ENCODE assay signal across 26 cellular contexts in the genomic region with DNA sequence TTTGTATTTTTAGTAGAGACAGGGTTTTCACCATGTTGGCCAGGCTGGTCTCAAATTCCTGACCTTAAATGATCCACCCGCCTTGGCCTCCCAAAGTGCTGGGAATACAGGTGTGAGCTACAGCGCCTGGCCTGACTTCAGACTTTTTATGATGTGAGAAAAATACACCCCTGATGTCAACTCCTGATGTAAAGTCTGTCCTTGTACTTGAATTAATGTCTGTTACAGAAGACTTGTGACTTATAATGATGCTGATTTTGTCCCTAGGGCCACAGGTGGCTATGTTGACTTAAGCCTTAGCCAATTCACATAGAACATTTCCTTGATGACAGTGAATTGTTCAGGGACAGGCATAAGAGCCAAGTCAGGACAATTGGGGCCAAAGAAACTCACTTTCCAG. TPM values are rescaled to one million over a fixed set of nuclear protein-coding genes. Genes with fewer than 3 reads are reported as not detected.
DNase-seq lines count a peak whose midpoint lies in the region; ATAC-seq, FAIRE-seq and TF ChIP-seq lines count a peak whose summit lies in the region.
"Had no signal": no experiment of that assay in that cellular context is flagged by ENCODE, and none has a peak within 500 bp of the region (broad histone marks: within the 10 kb centered on the region; RNA-seq: fewer than 3 reads in every experiment).

No MANE protein-coding gene starts in this region.

- H3K4me3 ChIP-seq in GM23338 (no peak overlapping the region), body of pancreas (no peak overlapping the region), small intestine (ENCODE audit: low read depth in 1 of 2, low read length in 2 of 2) (no peak overlapping the region)
- H3K4me3 ChIP-seq: GM23248, HAP-1, K562, SJCRH30 had no signal

- no peaks in the 10 kb centered on the region for H3K4me1 ChIP-seq in GM23338 (ENCODE audit: insufficient read depth)
- peaks cover 17% of the 10 kb centered on the region for H3K4me1 ChIP-seq in body of pancreas
- H3K4me1 ChIP-seq in small intestine (ENCODE audit: control insufficient read depth in 2 of 2, insufficient read depth in 1 of 2, low read depth in 1 of 2, low read length in 1 of 2) = no peaks in the 10 kb centered on the region
- H3K4me1 ChIP-seq: SJCRH30 had no signal

- H3K9me3 ChIP-seq in body of pancreas (no peaks in the 10 kb centered on the region), small intestine (ENCODE audit: control insufficient read depth, low read depth) (no peaks in the 10 kb centered on the region)
- H3K9me3 ChIP-seq: SJCRH30 had no signal

- H3K79me2 ChIP-seq in GM23338 (replicated peaks; ENCODE audit: insufficient read depth) = no peaks in the 10 kb centered on the region

- peak overlapping the region; percentile 43; the same call in 1 of the 2 replicates for H2AFZ ChIP-seq in GM23338
- H2AFZ ChIP-seq: GM23248 had no signal

- no peaks in the 10 kb centered on the region for H4K20me1 ChIP-seq in GM23338 (replicated peaks; ENCODE audit: insufficient read depth)

- DNase-seq in NCI-H2107 treated with DMSO at 0.1 percent for 48 hours (lab: John Stamatoyannopoulos, UW; ENCODE audit: unreplicated experiment) (peak; percentile 9), NCI-H2107 (lab: John Stamatoyannopoulos, UW) (no peak), GM23338 (ENCODE audit: low spot score) (no peak), NCI-H345 (lab: John Stamatoyannopoulos, UW) (peak; percentile 30), body of pancreas (peak; percentile 52 to 88 (median 57)), anterior cingulate cortex (lab: John Stamatoyannopoulos, UW) (no peak), small intestine (no peak)
- DNase-seq in natural killer cell treated with Interleukin-12 subunit alpha and Interleukin-12 subunit beta and Interleukin-15 and Interleukin-18, amount 100 ng/mL, for 72 hours (ENCODE audit: low spot score) = no peak
- DNase-seq: AML-193; C1 segment of cervical spinal cord; CD8-positive, alpha-beta T cell; GM23248; MM.1S; NCI-H1092; NCI-H1694; NCI-H2081 treated with DMSO at 0.1 percent for 48 hours; NCI-H446; NCI-H82; OCI-M1; SJCRH30; T-cell had no signal

- H3K36me3 ChIP-seq in GM23338 (ENCODE audit: insufficient read depth) (no peaks in the 10 kb centered on the region), body of pancreas (replicated peaks in 1 of 2; ENCODE audit: insufficient read depth in 1 of 2, low read depth in 2 of 2) (no peaks in the 10 kb centered on the region), small intestine (ENCODE audit: control insufficient read depth in 2 of 2, insufficient read depth in 2 of 2, low read length in 2 of 2) (no peaks in the 10 kb centered on the region)
- H3K36me3 ChIP-seq: HAP-1, SJCRH30 had no signal

- no peak overlapping the region for H3K27ac ChIP-seq in GM23338 (ENCODE audit: low read depth)
- H3K27ac ChIP-seq in body of pancreas = peak overlapping the region; percentile 47 to 92 (median 68)
- H3K27ac ChIP-seq in small intestine (ENCODE audit: low read depth in 1 of 2, low read length in 1 of 2) = no peak overlapping the region
- H3K27ac ChIP-seq: GM23248, HL-60, SJCRH30 had no signal

- H3K9me3 Mint-ChIP-seq in GM23338 = peaks cover 8% of the 10 kb centered on the region
- no peaks in the 10 kb centered on the region for H3K9me3 Mint-ChIP-seq in natural killer cell treated with Interleukin-12 subunit alpha and Interleukin-12 subunit beta and Interleukin-15 and Interleukin-18, amount 100 ng/mL, for 72 hours
- H3K9me3 Mint-ChIP-seq: CD8-positive, alpha-beta T cell had no signal

- 0 out of 2 replicates have a peak, but pooled peaks cover 2% of the 10 kb centered on the region for H3K9me2 ChIP-seq in GM23338 (ENCODE audit: insufficient read depth)

- no peak for ATAC-seq in GM23338
- ATAC-seq in body of pancreas = peak; percentile 94
- ATAC-seq in natural killer cell treated with Interleukin-12 subunit alpha and Interleukin-12 subunit beta and Interleukin-15 and Interleukin-18, amount 100 ng/mL, for 72 hours = no peak
- ATAC-seq: CD8-positive, alpha-beta T cell; HepG2; K562; T-cell had no signal

- no peaks in the 10 kb centered on the region; the same call in 2 of the 3 replicates for H3K4me1 Mint-ChIP-seq in GM23338
- no peaks in the 10 kb centered on the region for H3K4me1 Mint-ChIP-seq in natural killer cell treated with Interleukin-12 subunit alpha and Interleukin-12 subunit beta and Interleukin-15 and Interleukin-18, amount 100 ng/mL, for 72 hours (ENCODE audit: low read depth in 2 of 2)

- H3K27me3 Mint-ChIP-seq in GM23338 (ENCODE audit: insufficient read depth, low read depth, poor library complexity) = peaks cover 7% of the 10 kb centered on the region
- H3K27me3 Mint-ChIP-seq in natural killer cell treated with Interleukin-12 subunit alpha and Interleukin-12 subunit beta and Interleukin-15 and Interleukin-18, amount 100 ng/mL, for 72 hours = peaks cover 3 to 9% of the 10 kb centered on the region in 2 donors
- H3K27me3 Mint-ChIP-seq: T-cell had no signal

- TF ChIP-seq POLR2A in body of pancreas (IDR thresholded peaks at IDR 0.05) = peak in 1 of 3 donors; percentile 37

- no peak overlapping the region for H3K4me2 ChIP-seq in GM23338

- WGBS in body of pancreas, 2 donors = 33 to 38% methylated on average over 2 of the region's 2 CpGs
- 54 to 94% (median 91%) methylated on average over 2 of the region's 2 CpGs for WGBS in small intestine, 3 donors

- no peak for TF ChIP-seq CTCF in GM23338 (conservative IDR thresholded peaks at IDR 0.05; ENCODE audit: low read depth in 2 of 2)
- TF ChIP-seq CTCF in body of pancreas (IDR thresholded peaks at IDR 0.05) = no peak

- no peaks in the 10 kb centered on the region for H3K27me3 ChIP-seq in GM23338 (ENCODE audit: insufficient read depth)
- H3K27me3 ChIP-seq in body of pancreas = no peaks in the 10 kb centered on the region
- H3K27me3 ChIP-seq in small intestine (ENCODE audit: control insufficient read depth in 2 of 2, insufficient read depth in 2 of 2, low read length in 2 of 2) = peaks cover 0 to 2% of the 10 kb centered on the region in 2 donors
- H3K27me3 ChIP-seq: SJCRH30 had no signal

- intact Hi-C loops in body of pancreas (cut with DNase I) = no loop called here

- no peaks in the 10 kb centered on the region for H3F3A ChIP-seq in GM23338 (replicated peaks; ENCODE audit: low read depth)

- no peak for FAIRE-seq in small intestine (lab: Jason Lieb, UNC)
- FAIRE-seq: HepG2, K562, RCC 7860 had no signal

- H3K4me3 Mint-ChIP-seq in GM23338 = no peak overlapping the region
- H3K4me3 Mint-ChIP-seq in natural killer cell treated with Interleukin-12 subunit alpha and Interleukin-12 subunit beta and Interleukin-15 and Interleukin-18, amount 100 ng/mL, for 72 hours = no peak overlapping the region
- H3K4me3 Mint-ChIP-seq: CD8-positive, alpha-beta T cell; T-cell had no signal

- peaks cover 6% of the 10 kb centered on the region; the same call in 2 of the 3 replicates for H3K36me3 Mint-ChIP-seq in GM23338 (ENCODE audit: low read depth)
- H3K36me3 Mint-ChIP-seq in natural killer cell treated with Interleukin-12 subunit alpha and Interleukin-12 subunit beta and Interleukin-15 and Interleukin-18, amount 100 ng/mL, for 72 hours = no peaks in the 10 kb centered on the region
- H3K36me3 Mint-ChIP-seq: CD8-positive, alpha-beta T cell; T-cell had no signal

- no peak overlapping the region for H3K27ac Mint-ChIP-seq in GM23338
- H3K27ac Mint-ChIP-seq in natural killer cell treated with Interleukin-12 subunit alpha and Interleukin-12 subunit beta and Interleukin-15 and Interleukin-18, amount 100 ng/mL, for 72 hours = no peak overlapping the region
- H3K27ac Mint-ChIP-seq: CD8-positive, alpha-beta T cell; T-cell had no signal

TF ChIP-seq in GM23338, 12 proteins besides CTCF, POLR2A, EP300 and RAD21:
- TF ChIP-seq CREB1 (CRISPR knock-in tag; IDR thresholded peaks at IDR 0.05; ENCODE audit: low read depth) (no peak), EZH2phosphoT487 (IDR thresholded peaks at IDR 0.05; ENCODE audit: unreplicated experiment) (no peak)
TF ChIP-seq in GM23338: peak in this region for 0.

RNA-seq across cellular contexts. Expression of gene MELK, which starts 42.5 kb away (rescaled TPM):
- 55.7 and 67.8 TPM in 2 replicates for total RNA-seq in GM23338 (2014; rRNA removed; shearing (Covaris generic))
- polyA plus RNA-seq in GM23338 (2016; fragmentation: Nextera tagmentation; extraction: Ambion mirVana) (32.3 and 37.2 TPM in 2 replicates), small intestine (10 to 100 TPM in 1 of 3 donors, 1 to 10 TPM in 1, under 1 TPM in 1; 0.81 to 13.8 (median 3.4) TPM)
- not detected for total RNA-seq in body of pancreas
- 10 to 100 TPM; 25.3 to 53.6 TPM for total RNA-seq in natural killer cell treated with Interleukin-12 subunit alpha and Interleukin-12 subunit beta and Interleukin-15 and Interleukin-18, amount 100 ng/mL, for 72 hours

Comparison
In these comparisons a context has a peak if more than half of its experiments do, and no peak if none do; other contexts are left out.
1. DNase-seq: peak in NCI-H2107 treated with DMSO at 0.1 percent for 48 hours (single experiment), NCI-H345 (single experiment) and body of pancreas (4 of 4); none in NCI-H2107 (single experiment), GM23338 (single experiment), anterior cingulate cortex (0 of 58), small intestine (single experiment) and natural killer cell treated with Interleukin-12 subunit alpha and Interleukin-12 subunit beta and Interleukin-15 and Interleukin-18, amount 100 ng/mL, for 72 hours (single experiment).
2. H3K27ac ChIP-seq: peak in body of pancreas (4 of 4); none in GM23338 (single experiment) and small intestine (0 of 2).
3. RNA of gene MELK, which starts 42.5 kb away (total RNA-seq): 55.7 to 67.8 TPM in GM23338 and 25.3 to 53.6 TPM in natural killer cell treated with Interleukin-12 subunit alpha and Interleukin-12 subunit beta and Interleukin-15 and Interleukin-18, amount 100 ng/mL, for 72 hours; not detected in body of pancreas; every median in the first group is over 10 times any median in the second.